18 cellular contexts compared by ENCODE assay signal in genomic region chr1:200909757-200910239, GRCh38. TPM values are rescaled to one million over a fixed set of nuclear protein-coding genes. Genes with fewer than 3 reads are reported as not detected.
A peak's percentile ranks its signal among the peaks of the same experiment; 100 is the strongest.
DNase-seq lines count a peak whose midpoint lies in the region; ATAC-seq, FAIRE-seq and TF ChIP-seq lines count a peak whose summit lies in the region.
"Had no signal": no experiment of that assay in that cellular context is flagged by ENCODE, and none has a peak within 500 bp of the region (broad histone marks: within the 10 kb centered on the region; RNA-seq: fewer than 3 reads in every experiment).

No MANE protein-coding gene starts in this region.

- peaks cover 11% of the 10 kb centered on the region in 2 donors for H3K4me1 ChIP-seq in small intestine (ENCODE audit: control insufficient read depth in 2 of 2, insufficient read depth in 1 of 2, low read depth in 1 of 2, low read length in 1 of 2)
- H3K4me1 ChIP-seq in kidney (ENCODE audit: control insufficient read depth in 1 of 2, insufficient read depth in 1 of 2, low read depth in 1 of 2, low read length in 2 of 2), result peaks cover 0 to 8% of the 10 kb centered on the region in 2 donors

- no peak overlapping the region for H3K27ac ChIP-seq in small intestine (ENCODE audit: low read depth in 1 of 2, low read length in 1 of 2)
- peak overlapping the region in 1 of 2 donors; percentile 18 for H3K27ac ChIP-seq in kidney (ENCODE audit: low read depth in 2 of 2, low read length in 2 of 2)
- H3K27ac ChIP-seq: cardiac muscle cell, neutrophil had no signal

- ATAC-seq in GM18873 (IDR thresholded peaks at IDR 0.05; ENCODE audit: low FRiP score, unreplicated experiment) (peak; percentile 41), GM21528 (IDR thresholded peaks at IDR 0.05; ENCODE audit: low FRiP score, unreplicated experiment) (peak; percentile 62), HG03135 (IDR thresholded peaks at IDR 0.05; ENCODE audit: unreplicated experiment) (peak; percentile 56)
- ATAC-seq: effector memory CD8-positive, alpha-beta T cell; SK-N-SH treated with all-trans-retinoic acid at 6 μM for 48 hours had no signal

- H3K9me3 ChIP-seq in small intestine (ENCODE audit: control insufficient read depth, low read depth) (no peaks in the 10 kb centered on the region), kidney (ENCODE audit: control insufficient read depth in 1 of 2, low read length in 2 of 2) (no peaks in the 10 kb centered on the region)
- H3K9me3 ChIP-seq: neutrophil had no signal

- intact Hi-C loops in kidney (cut with DNase I), result no loop called here

- DNase-seq in small intestine (peak; percentile 49), mesenteric fat pad (ENCODE audit: low spot score) (no peak), kidney (no peak)
- DNase-seq in stimulated activated CD4-positive, alpha-beta T cell treated with anti-CD3 and anti-CD28 coated beads, Interleukin-4, amount 100 ng/mL, for 24 hours, result no peak
- DNase-seq: activated CD4-positive, alpha-beta memory T cell treated with anti-CD3 and anti-CD28 coated beads, Interleukin-2, amount 10 ng/mL, durations not matched to agents 7 days and 5 days; effector memory CD8-positive, alpha-beta T cell; kidney glomerular epithelial cell; mesendoderm; NCI-H2029 treated with DMSO at 0.1 percent for 48 hours had no signal

- WGBS in small intestine, 3 donors, result 36 to 59% (median 46%) methylated on average over 4 of the region's 4 CpGs

- no peak for FAIRE-seq in small intestine (lab: Jason Lieb, UNC)
- FAIRE-seq in kidney (lab: Jason Lieb, UNC), result no peak
- FAIRE-seq: H1 had no signal

- H3K36me3 ChIP-seq in small intestine (ENCODE audit: control insufficient read depth in 2 of 2, insufficient read depth in 2 of 2, low read length in 2 of 2), result peaks cover 4 to 19% of the 10 kb centered on the region in 2 donors
- H3K36me3 ChIP-seq in kidney (ENCODE audit: control insufficient read depth in 1 of 2, insufficient read depth in 2 of 2, low read length in 2 of 2), result peaks cover 8 to 32% of the 10 kb centered on the region in 2 donors
- H3K36me3 ChIP-seq: cardiac muscle cell had no signal

- H3K27me3 ChIP-seq in small intestine (ENCODE audit: control insufficient read depth in 2 of 2, insufficient read depth in 2 of 2, low read length in 2 of 2), result no peaks in the 10 kb centered on the region
- H3K27me3 ChIP-seq: cardiac muscle cell, neutrophil had no signal

- H3K4me3 ChIP-seq in small intestine (ENCODE audit: low read depth in 1 of 2, low read length in 2 of 2) (no peak overlapping the region), kidney (ENCODE audit: low read length in 2 of 2) (no peak overlapping the region)
- H3K4me3 ChIP-seq: cardiac muscle cell had no signal

- no peak overlapping the region for H3K9ac ChIP-seq in kidney (ENCODE audit: low read length in 2 of 2)

- TF ChIP-seq CTCF in kidney (IDR thresholded peaks at IDR 0.05; ENCODE audit: borderline replicate concordance, extremely low read depth, insufficient read depth), result no peak

RNA-seq across cellular contexts. Expression of gene INAVA, which starts 15.1 kb away (rescaled TPM):
- 100 to 1,000 TPM in 2 of 3 donors, 10 to 100 TPM in 1; 58.7 to 192 (median 165) TPM for polyA plus RNA-seq in small intestine
- total RNA-seq in mesenteric fat pad, result 0.16 TPM
- 48.8 TPM for total RNA-seq in kidney
- 22.1 TPM for polyA plus RNA-seq in kidney (ENCODE audit: insufficient read depth, low read depth, low replicate concordance)
- total RNA-seq: subcutaneous adipose tissue had no signal

RNA-seq across cellular contexts. Expression of gene GPR25, which starts 37.0 kb away (rescaled TPM):
- polyA plus RNA-seq in small intestine, result under 1 TPM in 1 of 3 donors, not detected in 2; 0.07 TPM
- not detected for total RNA-seq in mesenteric fat pad
- 0.19 TPM for total RNA-seq in kidney
- polyA plus RNA-seq in kidney (ENCODE audit: insufficient read depth, low read depth, low replicate concordance), result not detected
- total RNA-seq: activated T-helper 1 cell treated with anti-CD3 and anti-CD28 coated beads, Interleukin-12 subunit alpha, Interleukin-12 subunit beta, Interleukin-2, Interleukin-4 antibody, amounts not matched to agents 30 ng/mL and 10 ng/mL and 1 ng/mL, durations not matched to agents 14 hours and 24 hours and 36 hours; H1; subcutaneous adipose tissue had no signal
- polyA plus RNA-seq: cardiac muscle cell, H1 had no signal

Comparison
In these comparisons a context has a peak if more than half of its experiments do, and no peak if none do; other contexts are left out.
1. RNA of gene INAVA, which starts 15.1 kb away (total RNA-seq): 48.8 TPM in kidney (single experiment); 0.16 TPM in mesenteric fat pad (single experiment); every median in the first group is over 10 times any median in the second.
2. Peak in every context shown above with its lines, with median percentiles within 50 percentile points of each other: ATAC-seq.